Comparison of ENCODE assay signal across 11 cellular contexts in the genomic region with DNA sequence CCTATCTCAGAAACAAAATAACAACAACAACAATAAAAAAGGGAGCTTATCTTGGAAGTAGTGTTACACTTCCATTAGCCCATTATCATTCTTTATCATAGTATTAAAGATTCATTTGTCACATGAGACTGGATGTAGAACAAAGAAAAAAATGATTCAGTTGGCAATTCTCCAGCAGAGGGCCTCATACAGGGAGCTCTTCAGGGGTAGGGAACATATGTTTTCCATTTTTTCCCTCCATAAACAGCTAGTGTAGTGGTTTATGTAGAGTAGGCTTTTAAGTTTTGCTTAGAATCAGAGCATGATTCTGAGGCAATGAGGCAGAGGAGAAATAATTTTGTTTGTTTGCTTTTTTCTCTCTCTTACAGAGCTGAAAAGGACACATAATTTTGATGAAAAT. TPM values are rescaled to one million over a fixed set of nuclear protein-coding genes. Genes with fewer than 3 reads are reported as not detected.
A peak's percentile ranks its signal among the peaks of the same experiment; 100 is the strongest.
DNase-seq lines count a peak whose midpoint lies in the region; ATAC-seq and TF ChIP-seq lines count a peak whose summit lies in the region.
"Had no signal": no experiment of that assay in that cellular context is flagged by ENCODE, and none has a peak within 500 bp of the region (broad histone marks: within the 10 kb centered on the region; RNA-seq: fewer than 3 reads in every experiment).

No MANE protein-coding gene starts in this region.

- no peaks in the 10 kb centered on the region for H3K79me1 ChIP-seq in mesendoderm (ENCODE audit: low read length)

- no peak overlapping the region for H3K23ac ChIP-seq in mesendoderm (ENCODE audit: low read length)

- H2BK15ac ChIP-seq in mesendoderm (replicated peaks; ENCODE audit: low read depth) = peak overlapping the region; percentile 74

- peak overlapping the region; percentile 66 for H3K56ac ChIP-seq in mesendoderm (ENCODE audit: low read length)

- H3K4me3 ChIP-seq in GM23248 = no peak overlapping the region
- H3K4me3 ChIP-seq in brain microvascular endothelial cell (ENCODE audit: low read depth, low read length) = no peak overlapping the region
- no peak overlapping the region for H3K4me3 ChIP-seq in mesendoderm (ENCODE audit: low read length)

- peak; percentile 25 for TF ChIP-seq CTCF in brain microvascular endothelial cell (IDR thresholded peaks at IDR 0.05; ENCODE audit: low read depth, low read length, missing control alignments)

- H3K27me3 ChIP-seq in GM23248 (replicated peaks; ENCODE audit: insufficient read depth) (no peaks in the 10 kb centered on the region), brain microvascular endothelial cell (replicated peaks) (no peaks in the 10 kb centered on the region), mesendoderm (ENCODE audit: insufficient read depth, low read length, poor library complexity) (no peaks in the 10 kb centered on the region)

- H2AFZ ChIP-seq in GM23248 = no peak overlapping the region

- H3K4me2 ChIP-seq in GM23248 (ENCODE audit: unreplicated experiment) (no peak overlapping the region), mesendoderm (ENCODE audit: low read length) (no peak overlapping the region)

- H3K9ac ChIP-seq in GM23248 (no peak overlapping the region), mesendoderm (ENCODE audit: low read length) (no peak overlapping the region)

- H3K36me3 ChIP-seq in GM23248 (ENCODE audit: low read depth) = no peaks in the 10 kb centered on the region
- no peaks in the 10 kb centered on the region for H3K36me3 ChIP-seq in brain microvascular endothelial cell (replicated peaks)
- no peaks in the 10 kb centered on the region for H3K36me3 ChIP-seq in mesendoderm (ENCODE audit: control insufficient read depth, insufficient read depth, low read length)

- H3F3A ChIP-seq in GM23248 (ENCODE audit: insufficient read depth) = no peaks in the 10 kb centered on the region; the same call in 1 of the 2 replicates

- no peak overlapping the region for H2AK5ac ChIP-seq in mesendoderm (ENCODE audit: low read length)

- peak overlapping the region; percentile 68 for H3K4ac ChIP-seq in mesendoderm (ENCODE audit: low read depth, low read length)

- ATAC-seq in HG03280 (IDR thresholded peaks at IDR 0.05; ENCODE audit: unreplicated experiment) = no peak
- ATAC-seq: activated CD4-positive, alpha-beta T cell treated with anti-CD3 and anti-CD28 coated beads for 36 hours; natural killer cell had no signal

- H2BK5ac ChIP-seq in mesendoderm (ENCODE audit: low read length) = peak overlapping the region; percentile 15

- no peak overlapping the region for H3K27ac ChIP-seq in GM23248
- H3K27ac ChIP-seq in brain microvascular endothelial cell = no peak overlapping the region
- peak overlapping the region; percentile 83 for H3K27ac ChIP-seq in mesendoderm (ENCODE audit: low read depth, low read length)

- in situ Hi-C loops in GM23248 (cut with MboI) (no loop called here), brain microvascular endothelial cell (cut with HindIII; ENCODE audit: low pct_ligation_motif_present, low sequenced_read_pairs) (no loop called here)

- peak overlapping the region; percentile 96 for H2BK120ac ChIP-seq in mesendoderm (ENCODE audit: low read depth, low read length)

- no peaks in the 10 kb centered on the region for H3K9me3 ChIP-seq in GM23248 (ENCODE audit: low read depth)

- H3K18ac ChIP-seq in mesendoderm (ENCODE audit: low read length) = no peak overlapping the region

- DNase-seq in GM23248 (peak; percentile 37), NCI-H2171 (lab: John Stamatoyannopoulos, UW) (peak; percentile 56), brain microvascular endothelial cell (no peak), mesendoderm (peak; percentile 58), nucleus accumbens (lab: John Stamatoyannopoulos, UW) (no peak)
- no peak for DNase-seq in activated CD8-positive, alpha-beta memory T cell treated with anti-CD3 and anti-CD28 coated beads, Interleukin-2, amount 50 U/mL, for 4 hours
- no peak for DNase-seq in activated effector memory CD4-positive, alpha-beta T cell treated with anti-CD3 and anti-CD28 coated beads, Interleukin-2, amount 50 U/mL, for 16 hours
- DNase-seq: activated CD4-positive, alpha-beta T cell treated with anti-CD3 and anti-CD28 coated beads for 36 hours; Calu3; natural killer cell had no signal

- H4K5ac ChIP-seq in mesendoderm (ENCODE audit: low read length) = no peak overlapping the region

- H3K79me2 ChIP-seq in GM23248 (ENCODE audit: insufficient read depth) (no peaks in the 10 kb centered on the region), mesendoderm (ENCODE audit: control insufficient read depth, insufficient read depth, low read length) (no peaks in the 10 kb centered on the region)

- H3K4me1 ChIP-seq in GM23248 (ENCODE audit: insufficient read depth) (0 out of 2 replicates have a peak, but pooled peaks cover 5% of the 10 kb centered on the region), mesendoderm (ENCODE audit: control insufficient read depth, low read depth, low read length) (peaks cover 4% of the 10 kb centered on the region)

- no peaks in the 10 kb centered on the region for H3K9me2 ChIP-seq in GM23248 (ENCODE audit: insufficient read depth)

- no peaks in the 10 kb centered on the region for H4K20me1 ChIP-seq in GM23248 (ENCODE audit: insufficient read depth)

- H4K8ac ChIP-seq in mesendoderm (ENCODE audit: low read depth, low read length) = no peak overlapping the region

RNA-seq across cellular contexts. Expression of a gene that starts 5.8 kb away (rescaled TPM):
- 66.9 and 77.9 TPM in 2 replicates for total RNA-seq in GM23248 (2014; rRNA removed; shearing (Covaris generic))
- 51.0 and 53.9 TPM in 2 replicates for polyA plus RNA-seq in GM23248 (2016; fragmentation: Nextera tagmentation; extraction: Ambion mirVana)
- 8.8 TPM for polyA plus RNA-seq in mesendoderm (2013, experiment 1 of 2)
- 8.6 TPM for polyA plus RNA-seq in mesendoderm (2013, experiment 2 of 2)
- total RNA-seq: activated CD4-positive, alpha-beta T cell treated with anti-CD3 and anti-CD28 coated beads for 36 hours; natural killer cell had no signal

RNA-seq across cellular contexts. Expression of a gene that starts 57.1 kb away (rescaled TPM):
- total RNA-seq in GM23248 (2014; rRNA removed; shearing (Covaris generic)) = 72.2 and 80.9 TPM in 2 replicates
- 70.9 and 72.7 TPM in 2 replicates for polyA plus RNA-seq in GM23248 (2016; fragmentation: Nextera tagmentation; extraction: Ambion mirVana)
- polyA plus RNA-seq in mesendoderm (2013, experiment 1 of 2) = 129 TPM
- 138 TPM for polyA plus RNA-seq in mesendoderm (2013, experiment 2 of 2)

Comparison
In these comparisons a context has a peak if more than half of its experiments do, and no peak if none do; other contexts are left out.
1. DNase-seq: peak in GM23248 (single experiment), NCI-H2171 (single experiment) and mesendoderm (single experiment); none in brain microvascular endothelial cell (single experiment), activated CD8-positive, alpha-beta memory T cell treated with anti-CD3 and anti-CD28 coated beads, Interleukin-2, amount 50 U/mL, for 4 hours (single experiment), nucleus accumbens (0 of 56) and activated effector memory CD4-positive, alpha-beta T cell treated with anti-CD3 and anti-CD28 coated beads, Interleukin-2, amount 50 U/mL, for 16 hours (single experiment).